15 cellular contexts compared by ENCODE assay signal in the genomic region with DNA sequence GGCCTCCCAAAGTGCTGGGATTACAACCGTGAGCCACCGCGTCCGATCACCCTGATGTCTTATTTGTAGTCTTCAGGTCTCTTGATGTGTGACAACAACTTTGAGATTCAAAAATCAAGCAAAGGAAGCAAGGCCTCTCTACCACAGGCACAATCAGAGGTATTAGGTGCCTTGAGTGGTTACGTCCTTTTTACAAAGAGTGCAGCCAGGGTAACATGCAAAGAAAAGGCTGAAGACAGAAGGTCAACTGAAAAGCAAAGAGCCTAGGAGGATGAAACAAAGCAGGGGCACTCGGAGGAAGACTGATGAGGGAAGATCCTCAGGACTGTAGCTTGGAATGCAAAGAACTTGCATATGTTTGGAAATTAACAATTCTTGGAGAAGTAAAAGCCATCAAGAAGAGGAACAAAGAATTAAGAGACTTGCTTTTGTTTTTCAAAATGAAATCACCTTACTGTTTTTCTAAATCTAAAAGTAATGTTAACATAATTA.
DNase-seq lines count a peak whose midpoint lies in the region; ATAC-seq, FAIRE-seq and TF ChIP-seq lines count a peak whose summit lies in the region.
"Had no signal": no experiment of that assay in that cellular context is flagged by ENCODE, and none has a peak within 500 bp of the region (broad histone marks: within the 10 kb centered on the region; RNA-seq: fewer than 3 reads in every experiment).

No MANE protein-coding gene starts in this region.

- 22% methylated on average over 6 of the region's 6 CpGs; no CpG with 5 or more reads in 1 of the 2 experiments for WGBS in H1 (ENCODE audit: extremely low coverage in 1 of 2, insufficient coverage in 1 of 2, insufficient read length in 1 of 2, insufficient replicate concordance in 2 of 2, low coverage in 1 of 2, low lambda C conversion rate in 2 of 2, missing lambda C conversion rate in 1 of 2), 2 experiments
- whole genome bisulfite sequencing in smooth muscle cell (ENCODE audit: low lambda C conversion rate) = 45% methylated on average over 6 of the region's 6 CpGs
- 93 to 94% methylated on average over 6 of the region's 6 CpGs for WGBS in aorta, 2 donors

- FAIRE-seq in H1 (lab: Jason Lieb, UNC) = no peak

- DNase-seq in GM23338 (ENCODE audit: low spot score) = peak; percentile 75
- peak in 1 of 2 experiments; percentile 54 for DNase-seq in H1 (ENCODE audit: low read depth in 1 of 2, low spot score in 2 of 2)
- no peak for DNase-seq in memory B cell (ENCODE audit: low spot score in 2 of 2)
- DNase-seq in smooth muscle cell (lab: John Stamatoyannopoulos, UW; ENCODE audit: unreplicated experiment) = no peak
- DNase-seq in aorta = no peak
- DNase-seq in NCI-H774 (lab: John Stamatoyannopoulos, UW) = no peak
- DNase-seq: COR-L47, HCEC 1CT, KG1, NCI-H1436 treated with DMSO at 0.1 percent for 48 hours, NCI-H2029 treated with DMSO at 0.1 percent for 48 hours, NCI-H524, Peyer's patch had no signal

- H3K14ac ChIP-seq in H1 (ENCODE audit: insufficient read length) = no peak overlapping the region

- intact Hi-C loops in aorta (cut with DNase I) = loop anchor here in 1 of 2 donors (5.0 kb wide), 1 partner anchor 40 kb away; no protein-coding TSS in a partner anchor

- H3K27ac Mint-ChIP-seq in GM23338 (peak overlapping the region; percentile 82), memory B cell (peak overlapping the region; percentile 79)

- no peak overlapping the region for H2AK5ac ChIP-seq in H1 (ENCODE audit: low read depth, low read length)

- H3K36me3 Mint-ChIP-seq in GM23338 (ENCODE audit: low read depth) (no peaks in the 10 kb centered on the region), memory B cell (peaks cover 19% of the 10 kb centered on the region)

- H4K5ac ChIP-seq in H1 (ENCODE audit: insufficient read length, low read depth, low read length) = peak overlapping the region; percentile 4

- H3K27me3 ChIP-seq in GM23338 (ENCODE audit: insufficient read depth) = no peaks in the 10 kb centered on the region
- H3K27me3 ChIP-seq in H1 (replicated peaks in 1 of 4; ENCODE audit: control insufficient read depth in 3 of 4, extremely low read depth in 1 of 4, insufficient read depth in 3 of 4, low read length in 3 of 4) = no peaks in the 10 kb centered on the region
- H3K27me3 ChIP-seq in smooth muscle cell (ENCODE audit: low read depth) = peaks cover 74% of the 10 kb centered on the region
- no peaks in the 10 kb centered on the region for H3K27me3 ChIP-seq in aorta (ENCODE audit: control insufficient read depth in 1 of 2, insufficient read depth in 2 of 2, low read length in 1 of 2)
- H3K27me3 ChIP-seq: Peyer's patch had no signal

- H4K20me1 ChIP-seq in GM23338 (replicated peaks; ENCODE audit: insufficient read depth) (no peaks in the 10 kb centered on the region), H1 (replicated peaks in 1 of 2; ENCODE audit: control insufficient read depth in 1 of 2, insufficient read depth in 2 of 2, low read length in 2 of 2) (no peaks in the 10 kb centered on the region), smooth muscle cell (ENCODE audit: low read depth) (no peaks in the 10 kb centered on the region)

- H3K56ac ChIP-seq in H1 (replicated peaks; ENCODE audit: insufficient read length, low read depth, low read length) = no peak overlapping the region

- H2BK20ac ChIP-seq in H1 (ENCODE audit: low read length) = no peak overlapping the region

- no peak overlapping the region for H2BK12ac ChIP-seq in H1 (ENCODE audit: low read depth, low read length)

- H3K4me1 Mint-ChIP-seq in GM23338 = peaks cover 42% of the 10 kb centered on the region
- H3K4me1 Mint-ChIP-seq in memory B cell = peaks cover 11% of the 10 kb centered on the region

- H3K9ac ChIP-seq in H1 (replicated peaks in 1 of 4; ENCODE audit: extremely low read depth in 1 of 4, low read depth in 3 of 4, low read length in 3 of 4) (peak overlapping the region in 1 of 4 experiments; percentile 4; a peak in 1 of 7 replicates), smooth muscle cell (ENCODE audit: low read depth) (no peak overlapping the region)

- H3K4me3 Mint-ChIP-seq in GM23338 (peak overlapping the region; percentile 63), memory B cell (no peak overlapping the region)

- H3K9me3 ChIP-seq in H1 (ENCODE audit: insufficient read depth in 2 of 2, low read depth in 1 of 2, low read length in 1 of 2) (no peaks in the 10 kb centered on the region), smooth muscle cell (replicated peaks; ENCODE audit: low read depth) (no peaks in the 10 kb centered on the region), aorta (ENCODE audit: control insufficient read depth, low read length) (no peaks in the 10 kb centered on the region)
- H3K9me3 ChIP-seq: Peyer's patch had no signal

- peak overlapping the region; percentile 26; the same call in 1 of the 2 replicates for H3K18ac ChIP-seq in H1 (ENCODE audit: extremely low read depth, low read length)

- H3K23me2 ChIP-seq in H1 (ENCODE audit: low read depth, low read length) = peaks cover 4% of the 10 kb centered on the region; the same call in 1 of the 2 replicates

- no peak overlapping the region for H4K8ac ChIP-seq in H1 (ENCODE audit: extremely low read depth, insufficient read depth, low read length)

- no peak overlapping the region for H3K23ac ChIP-seq in H1 (ENCODE audit: insufficient read length)

- no peak overlapping the region for H2BK15ac ChIP-seq in H1 (ENCODE audit: low read length)

- H2BK5ac ChIP-seq in H1 (ENCODE audit: low read depth, low read length) = no peak overlapping the region

- no peaks in the 10 kb centered on the region for H3K79me1 ChIP-seq in H1 (ENCODE audit: low read depth, low read length)

- H3K79me2 ChIP-seq in GM23338 (replicated peaks; ENCODE audit: insufficient read depth) = no peaks in the 10 kb centered on the region
- H3K79me2 ChIP-seq in H1 (ENCODE audit: control insufficient read depth in 1 of 2, insufficient read depth in 2 of 2, low read length in 2 of 2) = no peaks in the 10 kb centered on the region
- no peaks in the 10 kb centered on the region for H3K79me2 ChIP-seq in smooth muscle cell (ENCODE audit: low read depth)

- peak; percentile 92 for ATAC-seq in GM23338
- ATAC-seq in memory B cell (ENCODE audit: low read depth) = no peak
- no peak for ATAC-seq in HG03139 (IDR thresholded peaks at IDR 0.05; ENCODE audit: unreplicated experiment)
- no peak for ATAC-seq in aorta (ENCODE audit: low FRiP score)
- ATAC-seq: Right ventricle myocardium inferior had no signal

- peak overlapping the region; percentile 1; the same call in 1 of the 2 replicates for H2AFZ ChIP-seq in GM23338
- peak overlapping the region; percentile 96 for H2AFZ ChIP-seq in H1 (ENCODE audit: low read length)
- no peak overlapping the region for H2AFZ ChIP-seq in smooth muscle cell (ENCODE audit: low read depth)

- no peak for TF ChIP-seq EP300 in H1 (IDR thresholded peaks at IDR 0.05; ENCODE audit: borderline replicate concordance in 1 of 2, low read depth in 2 of 2, low read length in 2 of 2)

- H3K9me3 Mint-ChIP-seq in GM23338 (no peaks in the 10 kb centered on the region), memory B cell (no peaks in the 10 kb centered on the region)

- TF ChIP-seq CTCF in GM23338 (conservative IDR thresholded peaks at IDR 0.05; ENCODE audit: low read depth in 2 of 2) (no peak), H1 (IDR thresholded peaks at IDR 0.05; ENCODE audit: control extremely low read depth in 1 of 3, insufficient read depth in 1 of 3, low read depth in 1 of 3, low read length in 3 of 3) (no peak), smooth muscle cell (IDR thresholded peaks at IDR 0.05; ENCODE audit: borderline replicate concordance, insufficient read depth, poor library complexity, severe bottlenecking) (no peak)

- peaks cover 23% of the 10 kb centered on the region for H3K4me1 ChIP-seq in GM23338 (ENCODE audit: insufficient read depth)
- peaks cover 0 to 7% (median 5%) of the 10 kb centered on the region in 4 experiments; a peak in 4 of 7 replicates for H3K4me1 ChIP-seq in H1 (replicated peaks in 1 of 4; ENCODE audit: control insufficient read depth in 3 of 4, insufficient read depth in 4 of 4, low read length in 3 of 4)
- peaks cover 7% of the 10 kb centered on the region for H3K4me1 ChIP-seq in smooth muscle cell (ENCODE audit: low read depth)
- peaks cover 0 to 8% of the 10 kb centered on the region in 2 donors for H3K4me1 ChIP-seq in aorta (ENCODE audit: control insufficient read depth in 1 of 2, insufficient read depth in 2 of 2, low read length in 2 of 2)
- H3K4me1 ChIP-seq: Peyer's patch had no signal

- peak overlapping the region; percentile 61 for H2BK120ac ChIP-seq in H1 (replicated peaks; ENCODE audit: low read depth, low read length)

- peak overlapping the region; percentile 68 for H4K91ac ChIP-seq in H1 (replicated peaks; ENCODE audit: insufficient read length, low read length)

- CTCF ChIA-PET in H1 (lab: Charles Lee; ENCODE audit: partially characterized antibody) = interaction anchor here (0.6 to 1.7 kb wide), 4 partner anchors 8 to 512 kb away, joined by 3 to 6 read pairs (median 4); no protein-coding TSS in a partner anchor

- H3K4me3 ChIP-seq in GM23338 (peak overlapping the region; percentile 41), H1 (ENCODE audit: extremely low read depth in 1 of 4, insufficient read depth in 2 of 4, low read depth in 3 of 4, low read length in 4 of 4) (peak overlapping the region in 2 of 4 experiments; percentile 29 to 49; a peak in 3 of 8 replicates), smooth muscle cell (no peak overlapping the region), aorta (ENCODE audit: low read length in 2 of 2) (no peak overlapping the region)
- H3K4me3 ChIP-seq: Peyer's patch had no signal

- no peaks in the 10 kb centered on the region for H3K9me2 ChIP-seq in GM23338 (ENCODE audit: insufficient read depth)

- H3K27ac ChIP-seq in GM23338 (ENCODE audit: low read depth) (peak overlapping the region; percentile 87), H1 (ENCODE audit: low read depth, low read length) (no peak overlapping the region), smooth muscle cell (ENCODE audit: low read depth) (no peak overlapping the region), aorta (ENCODE audit: low read depth in 1 of 2, low read length in 2 of 2) (no peak overlapping the region)
- H3K27ac ChIP-seq: Peyer's patch had no signal

- H3K4ac ChIP-seq in H1 (replicated peaks; ENCODE audit: insufficient read length, low read depth, low read length) = no peak overlapping the region

- POLR2A ChIA-PET in H1 (lab: Charles Lee; ENCODE audit: partially characterized antibody) = interaction anchor here (0.7 to 1.7 kb wide), 2 partner anchors 10 to 14 kb away, joined by 3 to 7 read pairs; no protein-coding TSS in a partner anchor

- H3K36me3 ChIP-seq in GM23338 (ENCODE audit: insufficient read depth) (no peaks in the 10 kb centered on the region), H1 (ENCODE audit: control insufficient read depth in 2 of 4, insufficient read depth in 4 of 4, low read length in 3 of 4) (no peaks in the 10 kb centered on the region), smooth muscle cell (ENCODE audit: low read depth) (no peaks in the 10 kb centered on the region), aorta (ENCODE audit: control insufficient read depth in 1 of 2, insufficient read depth in 2 of 2, low read length in 1 of 2) (no peaks in the 10 kb centered on the region)
- H3K36me3 ChIP-seq: Peyer's patch had no signal

- peak overlapping the region; percentile 73 for H3K4me2 ChIP-seq in GM23338
- H3K4me2 ChIP-seq in H1 (ENCODE audit: insufficient read depth in 1 of 2, low read depth in 2 of 2, low read length in 2 of 2) = peak overlapping the region; percentile 58 to 83
- peak overlapping the region; percentile 67 for H3K4me2 ChIP-seq in smooth muscle cell

- H3F3A ChIP-seq in GM23338 (replicated peaks; ENCODE audit: low read depth) (0 out of 2 replicates have a peak, but pooled peaks cover 4% of the 10 kb centered on the region), smooth muscle cell (ENCODE audit: low read depth) (no peaks in the 10 kb centered on the region)

- peak in 1 of 2 experiments; percentile 35; a peak in 1 of 3 replicates for TF ChIP-seq POLR2A in H1 (IDR thresholded peaks at IDR 0.05; ENCODE audit: control extremely low read depth in 1 of 2, low read depth in 2 of 2, low read length in 2 of 2)

- TF ChIP-seq RAD21 in H1 (IDR thresholded peaks at IDR 0.05 in 1 of 2, conservative IDR thresholded peaks at IDR 0.05 in 1 of 2; ENCODE audit: low read depth in 2 of 2, low read length in 2 of 2) = no peak

- H3K27me3 Mint-ChIP-seq in GM23338 (ENCODE audit: insufficient read depth, low read depth, poor library complexity) (no peaks in the 10 kb centered on the region), memory B cell (no peaks in the 10 kb centered on the region)
